8 cellular contexts compared by ENCODE assay signal in genomic region chr9:122370869-122371467, GRCh38. TPM values are rescaled to one million over a fixed set of nuclear protein-coding genes. Genes with fewer than 3 reads are reported as not detected.
DNase-seq lines count a peak whose midpoint lies in the region; ATAC-seq and TF ChIP-seq lines count a peak whose summit lies in the region.

Gene PTGS1, plus strand, starts transcription at chr9:122371024. Its CDS starts 61 bp downstream, at chr9:122371085.

- peak within 1 kb of the TSS; percentile 28 to 45 for H3K9ac ChIP-seq in colonic mucosa (ENCODE audit: low read depth in 2 of 2, low read length in 2 of 2)

- ATAC-seq in HG02678 (IDR thresholded peaks at IDR 0.05; ENCODE audit: unreplicated experiment), result peak; percentile 56
- ATAC-seq in memory B cell (ENCODE audit: low read depth), result peak; percentile 80
- ATAC-seq in HG03025 (IDR thresholded peaks at IDR 0.05; ENCODE audit: low FRiP score, unreplicated experiment), result no peak

- no peaks in the 10 kb centered on the region for H3K36me3 ChIP-seq in colonic mucosa

- H3K9me3 Mint-ChIP-seq in activated CD4-positive, alpha-beta T cell treated with anti-CD3 and anti-CD28 coated beads, Interleukin-2, amount 10 ng/mL, durations not matched to agents 24 days and 14 days, result no peaks in the 10 kb centered on the region
- peaks cover 2% of the 10 kb centered on the region for H3K9me3 Mint-ChIP-seq in memory B cell

- H3K4me1 Mint-ChIP-seq in activated CD4-positive, alpha-beta T cell treated with anti-CD3 and anti-CD28 coated beads, Interleukin-2, amount 10 ng/mL, durations not matched to agents 24 days and 14 days, result peaks cover 8% of the 10 kb centered on the region
- peaks cover 28% of the 10 kb centered on the region for H3K4me1 Mint-ChIP-seq in memory B cell

- peak; percentile 64 for DNase-seq in activated CD4-positive, alpha-beta T cell treated with anti-CD3 and anti-CD28 coated beads, Interleukin-2, amount 10 ng/mL, durations not matched to agents 24 days and 14 days
- DNase-seq in activated CD4-positive, alpha-beta T cell treated with anti-CD3 and anti-CD28 coated beads for 1 hour, result no peak
- DNase-seq in NOMO-1 treated with DMSO at 0.1 percent for 48 hours (lab: John Stamatoyannopoulos, UW; ENCODE audit: unreplicated experiment), result peak; percentile 70
- peak; percentile 72 for DNase-seq in colonic mucosa
- DNase-seq in memory B cell (ENCODE audit: low spot score in 2 of 2), result peak; percentile 28 to 42
- DNase-seq in ureter (ENCODE audit: low spot score), result peak; percentile 71

- H3K27me3 Mint-ChIP-seq in activated CD4-positive, alpha-beta T cell treated with anti-CD3 and anti-CD28 coated beads, Interleukin-2, amount 10 ng/mL, durations not matched to agents 24 days and 14 days, result peaks cover 14% of the 10 kb centered on the region
- H3K27me3 Mint-ChIP-seq in memory B cell, result no peaks in the 10 kb centered on the region

- no peaks in the 10 kb centered on the region for H3K36me3 Mint-ChIP-seq in activated CD4-positive, alpha-beta T cell treated with anti-CD3 and anti-CD28 coated beads, Interleukin-2, amount 10 ng/mL, durations not matched to agents 24 days and 14 days (ENCODE audit: low read depth)
- H3K36me3 Mint-ChIP-seq in memory B cell, result peaks cover 2% of the 10 kb centered on the region

- peak within 1 kb of the TSS; percentile 36 for H3K4me3 ChIP-seq in colonic mucosa

- no peak for TF ChIP-seq CTCF in colonic mucosa (IDR thresholded peaks at IDR 0.05)

- H3K4me3 Mint-ChIP-seq in activated CD4-positive, alpha-beta T cell treated with anti-CD3 and anti-CD28 coated beads, Interleukin-2, amount 10 ng/mL, durations not matched to agents 24 days and 14 days, result peak within 1 kb of the TSS; percentile 68
- H3K4me3 Mint-ChIP-seq in memory B cell, result peak within 1 kb of the TSS; percentile 86

- H3K27ac ChIP-seq in colonic mucosa, result peak within 1 kb of the TSS; percentile 62

- H3K27me3 ChIP-seq in colonic mucosa, result no peaks in the 10 kb centered on the region

- intact Hi-C loops in activated CD4-positive, alpha-beta T cell treated with anti-CD3 and anti-CD28 coated beads, Interleukin-2, amount 10 ng/mL, durations not matched to agents 24 days and 14 days (cut with micrococcal nuclease), result no loop called here
- intact Hi-C loops in colonic mucosa (cut with DNase I), result no loop called here

- no peaks in the 10 kb centered on the region for H3K9me3 ChIP-seq in colonic mucosa

- no peak within 1 kb of the TSS for H3K27ac Mint-ChIP-seq in activated CD4-positive, alpha-beta T cell treated with anti-CD3 and anti-CD28 coated beads, Interleukin-2, amount 10 ng/mL, durations not matched to agents 24 days and 14 days
- peak within 1 kb of the TSS; percentile 87 for H3K27ac Mint-ChIP-seq in memory B cell

- peaks cover 9% of the 10 kb centered on the region for H3K4me1 ChIP-seq in colonic mucosa

RNA-seq across cellular contexts. Expression of gene PTGS1, which starts in this region (rescaled TPM):
- total RNA-seq in activated CD4-positive, alpha-beta T cell treated with anti-CD3 and anti-CD28 coated beads, Interleukin-2, amount 10 ng/mL, durations not matched to agents 24 days and 14 days, result 0.26 and 0.28 TPM in 2 replicates
- total RNA-seq in colonic mucosa (10 to 100 TPM in 1 of 2 donors, 1 to 10 TPM in 1; 6.2 to 26.7 TPM), ureter (12.5 TPM)

Comparison
In these comparisons a context has a peak if more than half of its experiments do, and no peak if none do; other contexts are left out.
1. Peak in DNase-seq in activated CD4-positive, alpha-beta T cell treated with anti-CD3 and anti-CD28 coated beads, Interleukin-2, amount 10 ng/mL, durations not matched to agents 24 days and 14 days; RNA of the gene not detected or under 1 TPM.